23 cellular contexts compared by ENCODE assay signal in the genomic region with DNA sequence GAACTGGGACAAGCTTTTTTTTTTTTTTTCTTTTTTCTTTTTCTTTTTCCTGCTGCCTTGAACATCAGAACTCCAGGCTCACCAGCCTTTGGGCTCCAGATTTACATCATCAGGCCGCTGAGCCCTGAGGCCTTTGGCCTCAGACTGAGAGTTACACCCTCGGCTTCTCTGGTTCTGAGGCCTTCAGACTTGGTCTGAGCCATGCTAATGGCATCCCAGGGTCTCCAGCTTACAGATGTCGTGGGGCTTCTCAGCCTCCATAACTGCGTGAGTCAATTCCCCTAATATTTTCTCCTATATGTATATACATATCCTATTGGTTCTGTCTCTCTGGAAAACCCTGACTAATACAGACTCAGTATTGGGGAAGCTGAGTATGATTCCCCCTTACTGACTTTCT. TPM values are rescaled to one million over a fixed set of nuclear protein-coding genes. Genes with fewer than 3 reads are reported as not detected.
DNase-seq lines count a peak whose midpoint lies in the region; ATAC-seq and TF ChIP-seq lines count a peak whose summit lies in the region.
"Had no signal": no experiment of that assay in that cellular context is flagged by ENCODE, and none has a peak within 500 bp of the region (broad histone marks: within the 10 kb centered on the region; RNA-seq: fewer than 3 reads in every experiment).

No MANE protein-coding gene starts in this region.

- peak overlapping the region; percentile 41 for H2AFZ ChIP-seq in osteoblast (ENCODE audit: low read length)
- H2AFZ ChIP-seq: GM23338 had no signal

- no peaks in the 10 kb centered on the region for H3K4me1 ChIP-seq in osteoblast (ENCODE audit: insufficient read depth, low read length)
- H3K4me1 ChIP-seq in stomach = no peaks in the 10 kb centered on the region

- no peaks in the 10 kb centered on the region for H3K9me3 ChIP-seq in osteoblast (ENCODE audit: low read depth, low read length)
- no peaks in the 10 kb centered on the region for H3K9me3 ChIP-seq in stomach
- H3K9me3 ChIP-seq: HAP-1, SK-N-SH had no signal

- intact Hi-C loops in stomach (cut with DNase I; ENCODE audit: low total_unique reads) = no loop called here

- TF ChIP-seq CTCF in choroid plexus epithelial cell (conservative IDR thresholded peaks at IDR 0.05; ENCODE audit: low read depth, low read length) (no peak), osteoblast (IDR thresholded peaks at IDR 0.05; ENCODE audit: extremely low read depth, low read depth, low read length) (no peak), stomach (IDR thresholded peaks at IDR 0.05) (no peak)

- no peak for TF ChIP-seq EP300 in stomach (IDR thresholded peaks at IDR 0.05)

- no peaks in the 10 kb centered on the region for H3K79me2 ChIP-seq in osteoblast (ENCODE audit: insufficient read depth, low read length)

- H3K4me3 ChIP-seq in choroid plexus epithelial cell (ENCODE audit: low read depth, low read length) = no peak overlapping the region
- no peak overlapping the region for H3K4me3 ChIP-seq in osteoblast (ENCODE audit: insufficient read depth, low read length)
- H3K4me3 ChIP-seq in stomach = no peak overlapping the region
- H3K4me3 ChIP-seq: GM12878, GM23338, HAP-1 had no signal

- peak; percentile 38 for DNase-seq in ELF-1 (ENCODE audit: low read depth, low spot score)
- peak; percentile 49 for DNase-seq in RPMI7951 (ENCODE audit: low read depth)
- DNase-seq in choroid plexus epithelial cell (ENCODE audit: low read depth) = peak; percentile 7
- DNase-seq in osteoblast (ENCODE audit: insufficient read length, low spot score, missing footprints) = no peak
- DNase-seq in germinal center (ENCODE audit: low spot score) = no peak
- DNase-seq in medulla oblongata (ENCODE audit: extremely low spot score) = no peak
- no peak for DNase-seq in stomach
- DNase-seq: Calu3; CD8-positive, alpha-beta memory T cell; MV-4-11; NCI-H1417; NCI-H1930; NCI-H510A; NK-92 treated with Interleukin-12 subunit alpha and Interleukin-12 subunit beta, amount 100 ng/mL, for 24 hours; SIG-M5; SK-N-SH had no signal

- 91 to 94% (median 94%) methylated on average over 4 of the region's 4 CpGs for WGBS in stomach, 5 donors

- TF ChIP-seq POLR2A in stomach (IDR thresholded peaks at IDR 0.05) = no peak

- no peak overlapping the region for H3K4me2 ChIP-seq in osteoblast (ENCODE audit: insufficient read depth, low read length)
- H3K4me2 ChIP-seq: GM23338, KMS-11, SK-N-SH had no signal

- H3K27ac ChIP-seq in osteoblast (ENCODE audit: low read depth, low read length) = no peak overlapping the region
- no peak overlapping the region for H3K27ac ChIP-seq in stomach
- H3K27ac ChIP-seq: C4-2B, HL-60, KMS-11 had no signal

- ATAC-seq in GM19324 (IDR thresholded peaks at IDR 0.05; ENCODE audit: low FRiP score, unreplicated experiment) = no peak
- ATAC-seq: GM12878, GM23338 had no signal

- no peaks in the 10 kb centered on the region for H3K27me3 ChIP-seq in osteoblast (ENCODE audit: insufficient read depth, low read length)
- H3K27me3 ChIP-seq in stomach = no peaks in the 10 kb centered on the region

- H3K36me3 ChIP-seq in osteoblast (ENCODE audit: insufficient read depth, low read length) (no peaks in the 10 kb centered on the region), stomach (no peaks in the 10 kb centered on the region)
- H3K36me3 ChIP-seq: HAP-1 had no signal

- H4K20me1 ChIP-seq in osteoblast (ENCODE audit: insufficient read depth, low read length) = no peaks in the 10 kb centered on the region

RNA-seq across cellular contexts. Expression of gene RC3H1, which starts 36.5 kb away (rescaled TPM):
- total RNA-seq in RPMI7951 (2014; rRNA removed; shearing (Covaris generic)) = 10.5 and 11.4 TPM in 2 replicates
- 29.8 and 31.8 TPM in 2 replicates for total RNA-seq in osteoblast
- 10 to 100 TPM in 4 of 5 donors, 1 to 10 TPM in 1; 7.2 to 49.0 (median 17.0) TPM for total RNA-seq in stomach
- 1 to 10 TPM; 2.9 to 4.0 (median 3.0) TPM for polyA plus RNA-seq in stomach

Comparison
In these comparisons a context has a peak if more than half of its experiments do, and no peak if none do; other contexts are left out.
1. DNase-seq: peak in ELF-1 (single experiment), RPMI7951 (single experiment) and choroid plexus epithelial cell (single experiment); none in osteoblast (single experiment), germinal center (single experiment), medulla oblongata (single experiment) and stomach (single experiment).